In the genomic region with DNA sequence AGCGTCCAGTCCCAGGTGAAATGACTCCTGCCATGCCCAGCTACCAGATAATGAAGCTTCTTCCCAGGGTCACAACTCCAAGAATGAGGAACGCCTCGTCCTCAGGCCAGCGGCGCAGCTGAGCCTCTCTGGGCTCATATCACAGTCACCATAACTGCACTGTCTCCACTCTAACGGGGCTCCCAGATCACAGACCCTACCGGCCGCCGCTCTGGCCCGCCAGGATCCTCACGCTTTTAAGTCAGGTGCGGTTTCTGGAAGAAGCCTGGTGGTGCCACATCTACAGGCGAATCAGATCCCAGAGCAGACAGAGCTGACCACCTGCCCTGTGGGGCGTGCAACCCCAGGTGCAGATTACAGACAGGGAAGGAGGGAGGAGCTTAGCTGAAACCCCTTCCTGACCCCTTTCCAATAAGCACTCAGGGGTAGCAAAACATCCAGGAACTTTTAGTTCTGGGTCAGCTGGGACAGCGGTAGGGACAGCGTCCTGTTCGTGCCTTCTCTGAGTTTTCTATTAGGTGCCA, we compare ENCODE assay signal across 17 cellular contexts. TPM values are rescaled to one million over a fixed set of nuclear protein-coding genes. Genes with fewer than 3 reads are reported as not detected.
DNase-seq lines count a peak whose midpoint lies in the region; ATAC-seq and TF ChIP-seq lines count a peak whose summit lies in the region.
"Had no signal": no experiment of that assay in that cellular context is flagged by ENCODE, and none has a peak within 500 bp of the region (broad histone marks: within the 10 kb centered on the region; RNA-seq: fewer than 3 reads in every experiment).

No MANE protein-coding gene starts in this region.

- H3K27ac ChIP-seq in endodermal cell (ENCODE audit: low read depth, low read length), result no peak overlapping the region
- H3K27ac ChIP-seq: A549, SJCRH30 had no signal

- ATAC-seq in left cardiac atrium, result no peak
- ATAC-seq: A549 had no signal

- H3K27ac Mint-ChIP-seq in endodermal cell (no peak overlapping the region), nephron (peak overlapping the region; percentile 71 to 85 (median 72)), type B pancreatic cell (peak overlapping the region; percentile 47)

- peaks cover 5% of the 10 kb centered on the region for H3K36me3 Mint-ChIP-seq in endodermal cell (ENCODE audit: low read depth)
- H3K36me3 Mint-ChIP-seq in nephron (ENCODE audit: low read depth), result no peaks in the 10 kb centered on the region
- H3K36me3 Mint-ChIP-seq in type B pancreatic cell, result peaks cover 3% of the 10 kb centered on the region

- WGBS in endodermal cell (ENCODE audit: insufficient coverage in 1 of 2, insufficient read length in 1 of 2), 2 experiments, result 89 to 93% methylated on average over 15 to 17 of the region's 17 CpGs

- no peak overlapping the region for H3K9ac ChIP-seq in endodermal cell (ENCODE audit: extremely low read depth, low read length, poor library complexity, severe bottlenecking)

- peaks cover 6% of the 10 kb centered on the region for H3K36me3 ChIP-seq in endodermal cell (ENCODE audit: control insufficient read depth, insufficient read depth, low read length)
- H3K36me3 ChIP-seq: HAP-1, SJCRH30 had no signal

- no peaks in the 10 kb centered on the region for H3K27me3 ChIP-seq in endodermal cell (ENCODE audit: control insufficient read depth, insufficient read depth, low read length, poor library complexity, severe bottlenecking)
- H3K27me3 ChIP-seq: SJCRH30 had no signal

- no peaks in the 10 kb centered on the region for H3K9me3 ChIP-seq in endodermal cell (ENCODE audit: control insufficient read depth, low read length)
- H3K9me3 ChIP-seq: A549, HAP-1, SJCRH30 had no signal

- no peak overlapping the region for H3K4me3 Mint-ChIP-seq in endodermal cell
- peak overlapping the region; percentile 69 to 81 (median 72) for H3K4me3 Mint-ChIP-seq in nephron
- H3K4me3 Mint-ChIP-seq in type B pancreatic cell, result no peak overlapping the region

- no peak for TF ChIP-seq CTCF in endodermal cell (conservative IDR thresholded peaks at IDR 0.05)
- no peak for TF ChIP-seq CTCF in nephron (IDR thresholded peaks at IDR 0.05; ENCODE audit: unreplicated experiment in 3 of 3)
- no peak for TF ChIP-seq CTCF in type B pancreatic cell (conservative IDR thresholded peaks at IDR 0.05)

- H3K9me3 Mint-ChIP-seq in endodermal cell (no peaks in the 10 kb centered on the region), nephron (peaks cover 8% of the 10 kb centered on the region), type B pancreatic cell (no peaks in the 10 kb centered on the region)
- H3K9me3 Mint-ChIP-seq: CD4-positive, alpha-beta memory T cell had no signal

- H3K4me3 ChIP-seq in endodermal cell (ENCODE audit: low read length), result no peak overlapping the region
- H3K4me3 ChIP-seq: A549, HAP-1, SJCRH30 had no signal

- H3K27me3 Mint-ChIP-seq in endodermal cell (ENCODE audit: insufficient read depth) (peaks cover 50% of the 10 kb centered on the region), nephron (ENCODE audit: low read depth) (peaks cover 52% of the 10 kb centered on the region), type B pancreatic cell (peaks cover 29% of the 10 kb centered on the region)
- H3K27me3 Mint-ChIP-seq: CD4-positive, alpha-beta memory T cell had no signal

- H3K4me1 Mint-ChIP-seq in endodermal cell, result peaks cover 30% of the 10 kb centered on the region
- H3K4me1 Mint-ChIP-seq in nephron, result peaks cover 53% of the 10 kb centered on the region
- H3K4me1 Mint-ChIP-seq in type B pancreatic cell (ENCODE audit: unreplicated experiment), result peaks cover 12% of the 10 kb centered on the region

- DNase-seq in cardiac septum (ENCODE audit: low spot score) (peak; percentile 27), left cardiac atrium (no peak), endodermal cell (peak; percentile 73), type B pancreatic cell (ENCODE audit: extremely low spot score, unreplicated experiment) (no peak), HuH-7.5 (ENCODE audit: low spot score) (no peak), Kasumi-1 (lab: John Stamatoyannopoulos, UW) (no peak)
- no peak for DNase-seq in activated CD8-positive, alpha-beta memory T cell treated with anti-CD3 and anti-CD28 coated beads, Interleukin-2, amount 50 U/mL, for 4 hours
- DNase-seq: CD4-positive, alpha-beta memory T cell; IMR-90; NCI-H1930; NCI-H510A; RPMI8226; SJCRH30 had no signal

- intact Hi-C loops in cardiac septum (cut with DNase I) (loop anchor here (5.0 kb wide), 3 partner anchors 96 to 461 kb away; no protein-coding TSS in a partner anchor), left cardiac atrium (cut with DNase I) (loop anchor here in 1 of 2 donors (10.0 kb wide), 1 partner anchor 169 kb away; no protein-coding TSS in a partner anchor)

- no peaks in the 10 kb centered on the region for H3K4me1 ChIP-seq in endodermal cell (ENCODE audit: control insufficient read depth, insufficient read depth, low read length)
- H3K4me1 ChIP-seq: HAP-1 had no signal

RNA-seq across cellular contexts. Expression of gene ACKR3, which starts 3.7 kb away (rescaled TPM):
- total RNA-seq in cardiac septum (36.6 TPM), left cardiac atrium (10 to 100 TPM; 27.4 to 46.4 TPM), endodermal cell (100 to 1,000 TPM in 1 of 2 donors, 10 to 100 TPM in 1; 76.9 to 110 TPM), type B pancreatic cell (ENCODE audit: low replicate concordance) (43.6 and 44.6 TPM in 2 replicates)
- polyA plus RNA-seq in endodermal cell (2013, experiment 1 of 2), result 53.8 TPM
- polyA plus RNA-seq in endodermal cell (2013, experiment 2 of 2), result 66.2 TPM
- total RNA-seq: IMR-90, LHCN-M2 had no signal
- polyA plus RNA-seq: IMR-90 had no signal

Comparison
In these comparisons a context has a peak if more than half of its experiments do, and no peak if none do; other contexts are left out.
1. DNase-seq: peak in cardiac septum (single experiment) and endodermal cell (single experiment); none in left cardiac atrium (single experiment), type B pancreatic cell (single experiment), HuH-7.5 (single experiment), activated CD8-positive, alpha-beta memory T cell treated with anti-CD3 and anti-CD28 coated beads, Interleukin-2, amount 50 U/mL, for 4 hours (single experiment) and Kasumi-1 (0 of 2).
2. H3K4me3 Mint-ChIP-seq: peak in nephron (3 of 3); none in endodermal cell (single experiment) and type B pancreatic cell (single experiment).